1 cellular context compared by ENCODE assay signal in the genomic region with DNA sequence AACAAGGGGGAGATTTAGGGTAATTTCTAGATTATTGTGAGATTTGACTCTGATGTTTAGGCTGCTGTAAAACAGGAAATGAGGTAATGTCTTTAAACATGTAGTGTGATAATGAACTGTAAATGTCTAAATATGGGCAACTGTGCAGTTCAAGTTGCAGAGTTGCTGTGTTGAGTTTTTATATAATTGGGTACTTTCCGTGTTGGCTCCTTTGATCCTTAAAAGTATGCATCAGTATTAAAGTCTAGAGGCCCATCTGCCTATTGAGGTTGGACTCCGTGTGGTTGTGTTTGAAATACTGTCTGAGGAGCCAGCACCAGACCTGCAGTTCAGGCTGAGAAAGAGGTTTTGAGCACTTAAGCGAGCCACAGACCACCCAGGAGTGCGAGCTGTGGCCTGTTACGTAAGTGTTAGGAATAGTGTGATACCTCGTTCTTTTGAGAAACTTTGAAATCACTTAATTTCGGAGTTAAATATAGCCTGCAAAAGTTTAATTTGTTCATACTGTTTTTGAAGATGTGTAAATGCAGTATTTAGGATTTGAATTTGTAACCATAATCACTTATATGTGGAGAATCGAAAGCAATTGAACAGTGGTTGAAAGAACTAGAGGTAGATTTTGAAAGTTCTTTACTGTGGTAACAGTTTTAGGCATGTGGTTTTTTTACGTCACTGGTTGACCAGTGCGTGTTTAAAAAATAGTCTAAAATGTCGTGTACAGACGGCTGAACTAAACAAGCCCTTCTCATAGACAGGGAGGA.
TF ChIP-seq lines count a peak whose summit lies in the region.

No MANE protein-coding gene starts in this region.

TF ChIP-seq in GM12878, 131 proteins besides CTCF, POLR2A, EP300 and RAD21 (continued from another document and continues in another):
- TF ChIP-seq ZBTB40 (IDR thresholded peaks at IDR 0.05; ENCODE audit: borderline replicate concordance) (no peak), SUZ12 (IDR thresholded peaks at IDR 0.05; ENCODE audit: unreplicated experiment) (no peak), MEF2B (IDR thresholded peaks at IDR 0.05; ENCODE audit: partially characterized antibody, poor library complexity, severe bottlenecking) (peak; percentile 84), NKRF (conservative IDR thresholded peaks at IDR 0.05) (0 out of 2 replicates have a peak, but pooled peaks have one; percentile 39), EZH2 (IDR thresholded peaks at IDR 0.05; ENCODE audit: borderline replicate concordance, control insufficient read depth, low read depth, low read length) (no peak), ATF2 (IDR thresholded peaks at IDR 0.05; ENCODE audit: low read length) (peak; percentile 93), KAT2A (conservative IDR thresholded peaks at IDR 0.05; ENCODE audit: control insufficient read depth, low read depth, low read length) (no peak), POLR2AphosphoS5 (IDR thresholded peaks at IDR 0.05; ENCODE audit: low read length) (no peak; the same call in 1 of the 2 replicates), FOS (IDR thresholded peaks at IDR 0.05; ENCODE audit: borderline replicate concordance, extremely low read depth, insufficient read length) (no peak), IKZF2 (IDR thresholded peaks at IDR 0.05) (peak; percentile 57 to 72; a peak in 2 of 4 replicates), RAD51 (IDR thresholded peaks at IDR 0.05) (peak; percentile 66), ZNF592 (IDR thresholded peaks at IDR 0.05) (peak; percentile 74; the same call in 1 of the 2 replicates), EGR1 (IDR thresholded peaks at IDR 0.05; ENCODE audit: borderline replicate concordance in 1 of 2, low read depth in 2 of 2, low read length in 2 of 2) (no peak), ZBTB4 (CRISPR knock-in tag; IDR thresholded peaks at IDR 0.05) (no peak), CUX1 (IDR thresholded peaks at IDR 0.05; ENCODE audit: insufficient replicate concordance, low read depth, low read length) (peak; percentile 68), ZNF384 (IDR thresholded peaks at IDR 0.05; ENCODE audit: borderline replicate concordance, low read depth, low read length) (no peak), E2F4 (IDR thresholded peaks at IDR 0.05; ENCODE audit: low read depth, low read length) (no peak), WRNIP1 (IDR thresholded peaks at IDR 0.05; ENCODE audit: borderline replicate concordance, low read depth, low read length) (no peak), RB1 (IDR thresholded peaks at IDR 0.05; ENCODE audit: borderline replicate concordance) (0 out of 2 replicates have a peak, but pooled peaks have one; percentile 20), PAX5 (IDR thresholded peaks at IDR 0.05; ENCODE audit: borderline replicate concordance, low read depth, low read length) (no peak), SMARCA5 (IDR thresholded peaks at IDR 0.05) (peak; percentile 63; the same call in 1 of the 2 replicates), FOXK2 (IDR thresholded peaks at IDR 0.05) (no peak), GABPA (IDR thresholded peaks at IDR 0.05; ENCODE audit: low read depth) (peak; percentile 51; the same call in 1 of the 2 replicates), YY1 (IDR thresholded peaks at IDR 0.05; ENCODE audit: low read depth, low read length) (no peak), BHLHE40 (IDR thresholded peaks at IDR 0.05; ENCODE audit: borderline replicate concordance in 1 of 2, low read depth in 2 of 2, low read length in 1 of 2) (peak; percentile 33 to 63; a peak in 3 of 4 replicates), MTA2 (IDR thresholded peaks at IDR 0.05; ENCODE audit: low read depth) (peak; percentile 94), DPF2 (IDR thresholded peaks at IDR 0.05) (peak; percentile 93), NR2C1 (IDR thresholded peaks at IDR 0.05) (no peak), ZNF274 (IDR thresholded peaks at IDR 0.05; ENCODE audit: insufficient read depth, insufficient read length) (no peak)
